7 cellular contexts compared by ENCODE assay signal in the genomic region with DNA sequence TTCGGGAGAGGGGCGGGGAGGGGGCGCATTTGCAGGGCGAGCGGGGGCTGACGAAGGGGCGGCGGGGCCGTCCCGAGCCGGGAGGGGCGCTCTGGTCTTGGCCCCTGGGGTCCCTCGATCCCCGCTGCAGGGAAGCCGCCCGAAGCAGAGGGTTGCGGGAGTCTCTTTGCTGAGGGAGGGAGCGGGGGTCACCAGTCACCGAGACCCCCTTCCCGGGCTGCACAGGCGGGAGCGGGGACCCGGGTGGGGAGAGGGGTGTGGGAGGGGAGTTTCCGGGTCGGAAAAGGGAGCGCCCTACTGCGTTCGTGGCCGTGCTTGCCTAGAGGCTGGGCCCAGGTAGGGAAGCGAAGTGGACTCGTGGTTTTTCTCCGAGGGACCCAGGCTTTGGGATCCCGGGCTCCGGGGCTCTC. TPM values are rescaled to one million over a fixed set of nuclear protein-coding genes. Genes with fewer than 3 reads are reported as not detected.
DNase-seq lines count a peak whose midpoint lies in the region; ATAC-seq, FAIRE-seq and TF ChIP-seq lines count a peak whose summit lies in the region.
"Had no signal": no experiment of that assay in that cellular context is flagged by ENCODE, and none has a peak within 500 bp of the region (broad histone marks: within the 10 kb centered on the region; RNA-seq: fewer than 3 reads in every experiment).

No MANE protein-coding gene starts in this region.

- WGBS in pancreas, 2 donors: 0 to 1% methylated on average over 26 to 33 of the region's 34 CpGs

- H3K27me3 ChIP-seq in CD4-positive, CD25-positive, alpha-beta regulatory T cell (ENCODE audit: control insufficient read depth, insufficient read depth, low read length): no peaks in the 10 kb centered on the region
- no peaks in the 10 kb centered on the region for H3K27me3 ChIP-seq in pancreas

- H3K36me3 ChIP-seq in CD4-positive, CD25-positive, alpha-beta regulatory T cell (ENCODE audit: control insufficient read depth, insufficient read depth, low read length): peaks cover 5% of the 10 kb centered on the region
- H3K36me3 ChIP-seq in pancreas: peaks cover 0 to 6% (median 0%) of the 10 kb centered on the region in 3 donors

- intact Hi-C loops in pancreas (cut with DNase I): no loop called here

- H3K4me1 Mint-ChIP-seq in CD4-positive, CD25-positive, alpha-beta regulatory T cell: peaks cover 0 to 17% (median 6%) of the 10 kb centered on the region in 4 donors
- H3K4me1 Mint-ChIP-seq in chondrocyte (ENCODE audit: low read depth): peaks cover 13% of the 10 kb centered on the region

- H3K4me1 ChIP-seq in CD4-positive, CD25-positive, alpha-beta regulatory T cell (ENCODE audit: control insufficient read depth, insufficient read depth, low read length, poor library complexity, severe bottlenecking): peaks cover 10% of the 10 kb centered on the region
- H3K4me1 ChIP-seq in pancreas: no peaks in the 10 kb centered on the region

- H3K9me3 Mint-ChIP-seq in CD4-positive, CD25-positive, alpha-beta regulatory T cell: peaks cover 0 to 2% (median 0%) of the 10 kb centered on the region in 7 donors
- H3K9me3 Mint-ChIP-seq in chondrocyte (ENCODE audit: low read depth): no peaks in the 10 kb centered on the region

- H3K27ac ChIP-seq in CD4-positive, CD25-positive, alpha-beta regulatory T cell (ENCODE audit: insufficient read depth, low read length, poor library complexity, severe bottlenecking): no peak overlapping the region
- H3K27ac ChIP-seq in pancreas: no peak overlapping the region

- ATAC-seq in CD4-positive, CD25-positive, alpha-beta regulatory T cell (ENCODE audit: low read depth in 2 of 2): no peak
- ATAC-seq in HG03045 (IDR thresholded peaks at IDR 0.05; ENCODE audit: unreplicated experiment): peak; percentile 28
- peak; percentile 13 to 65 (median 48) for ATAC-seq in pancreas

- peak overlapping the region; percentile 79 to 93 (median 92) for H3K4me3 Mint-ChIP-seq in CD4-positive, CD25-positive, alpha-beta regulatory T cell
- H3K4me3 Mint-ChIP-seq in chondrocyte (ENCODE audit: unreplicated experiment): peak overlapping the region; percentile 80

- H3K27me3 Mint-ChIP-seq in CD4-positive, CD25-positive, alpha-beta regulatory T cell: peaks cover 28% of the 10 kb centered on the region
- H3K27me3 Mint-ChIP-seq in chondrocyte (ENCODE audit: low read depth): no peaks in the 10 kb centered on the region

- TF ChIP-seq CTCF in chondrocyte (IDR thresholded peaks at IDR 0.05) (no peak), pancreas (IDR thresholded peaks at IDR 0.05) (no peak)

- no peak overlapping the region for H3K27ac Mint-ChIP-seq in CD4-positive, CD25-positive, alpha-beta regulatory T cell
- H3K27ac Mint-ChIP-seq in chondrocyte (ENCODE audit: unreplicated experiment): no peak overlapping the region

- FAIRE-seq in pancreas (lab: Jason Lieb, UNC): no peak

- H3K9me3 ChIP-seq in CD4-positive, CD25-positive, alpha-beta regulatory T cell (ENCODE audit: control insufficient read depth in 2 of 2, low read length in 2 of 2): no peaks in the 10 kb centered on the region
- H3K9me3 ChIP-seq in pancreas: no peaks in the 10 kb centered on the region

- DNase-seq in CD4-positive, CD25-positive, alpha-beta regulatory T cell: no peak
- no peak for DNase-seq in chondrocyte (ENCODE audit: low spot score)
- DNase-seq in pancreas: peak in 1 of 6 donors; percentile 78
- no peak for DNase-seq in SKM-1 treated with dmso at 0.1 percent for 144 hours (lab: John Stamatoyannopoulos, UW; ENCODE audit: unreplicated experiment)
- no peak for DNase-seq in NCI-H446 treated with DMSO at 0.1 percent for 48 hours (lab: John Stamatoyannopoulos, UW)

- peaks cover 15% of the 10 kb centered on the region for H3K36me3 Mint-ChIP-seq in CD4-positive, CD25-positive, alpha-beta regulatory T cell
- peaks cover 14% of the 10 kb centered on the region for H3K36me3 Mint-ChIP-seq in chondrocyte (ENCODE audit: low read depth)

- peak overlapping the region; percentile 35 for H3K4me3 ChIP-seq in CD4-positive, CD25-positive, alpha-beta regulatory T cell (ENCODE audit: low read depth, low read length)
- peak overlapping the region; percentile 63 to 95 (median 74) for H3K4me3 ChIP-seq in pancreas

RNA-seq across cellular contexts. Expression of a gene that starts 0.4 kb away (rescaled TPM):
- 14.5 TPM for total RNA-seq in CD4-positive, CD25-positive, alpha-beta regulatory T cell
- polyA plus RNA-seq in CD4-positive, CD25-positive, alpha-beta regulatory T cell: 1 to 10 TPM; 5.4 to 8.8 (median 6.3) TPM
- 55.9 to 60.5 TPM (median 60.4 TPM) in 3 replicates for total RNA-seq in chondrocyte
- 10 to 100 TPM; 12.0 to 23.1 (median 15.6) TPM for total RNA-seq in pancreas
- 10 to 100 TPM; 30.4 to 34.7 TPM for polyA plus RNA-seq in pancreas

RNA-seq across cellular contexts. Expression of a gene that starts 10.7 kb away (rescaled TPM):
- total RNA-seq in CD4-positive, CD25-positive, alpha-beta regulatory T cell: not detected
- polyA plus RNA-seq in CD4-positive, CD25-positive, alpha-beta regulatory T cell: not detected
- total RNA-seq in chondrocyte (0.22 to 0.26 TPM in 2 of 3 replicates, not detected in the other), pancreas (10 to 100 TPM in 3 of 6 donors, 1 to 10 TPM in 3; 1.3 to 38.0 (median 18.5) TPM)
- 10 to 100 TPM; 15.7 to 82.7 TPM for polyA plus RNA-seq in pancreas

RNA-seq across cellular contexts. Expression of a gene that starts 25.4 kb away (rescaled TPM):
- total RNA-seq in CD4-positive, CD25-positive, alpha-beta regulatory T cell: not detected
- polyA plus RNA-seq in CD4-positive, CD25-positive, alpha-beta regulatory T cell: not detected
- not detected in 3 replicates for total RNA-seq in chondrocyte
- 1 to 10 TPM in 1 of 6 donors, under 1 TPM in 4, not detected in 1; 0.19 to 1.3 (median 0.43) TPM for total RNA-seq in pancreas
- polyA plus RNA-seq in pancreas: 1 to 10 TPM; 1.3 to 3.6 TPM
- total RNA-seq: HT1080 had no signal

RNA-seq across cellular contexts. Expression of a gene that starts 27.8 kb away (rescaled TPM):
- total RNA-seq in CD4-positive, CD25-positive, alpha-beta regulatory T cell: 0.39 TPM
- not detected for polyA plus RNA-seq in CD4-positive, CD25-positive, alpha-beta regulatory T cell
- total RNA-seq in chondrocyte (794 to 1,203 TPM (median 1,180 TPM) in 3 replicates), pancreas (10 to 100 TPM in 1 of 6 donors, 1 to 10 TPM in 4, under 1 TPM in 1; 0.98 to 14.5 (median 3.7) TPM)
- polyA plus RNA-seq in pancreas: 1 to 10 TPM; 1.9 to 5.2 TPM

RNA-seq across cellular contexts. Expression of a gene that starts 46.1 kb away (rescaled TPM):
- total RNA-seq in CD4-positive, CD25-positive, alpha-beta regulatory T cell: not detected
- not detected for polyA plus RNA-seq in CD4-positive, CD25-positive, alpha-beta regulatory T cell
- total RNA-seq in chondrocyte (not detected in 3 replicates), pancreas (not detected)
- polyA plus RNA-seq in pancreas: not detected

Comparison
In these comparisons a context has a peak if more than half of its experiments do, and no peak if none do; other contexts are left out.
1. ATAC-seq: peak in HG03045 (single experiment) and pancreas (4 of 4); none in CD4-positive, CD25-positive, alpha-beta regulatory T cell (0 of 2).